In genomic region chr1:26225033-26225831, GRCh38 we compare ENCODE assay signal across 8 cellular contexts. TPM values are rescaled to one million over a fixed set of nuclear protein-coding genes. Genes with fewer than 3 reads are reported as not detected.
A peak's percentile ranks its signal among the peaks of the same experiment; 100 is the strongest.
DNase-seq lines count a peak whose midpoint lies in the region; ATAC-seq and TF ChIP-seq lines count a peak whose summit lies in the region.

No MANE protein-coding gene starts in this region.

- H3K27me3 ChIP-seq in iPS-20b (ENCODE audit: insufficient read depth, low read length): peaks cover 37% of the 10 kb centered on the region

- no peaks in the 10 kb centered on the region for H3K4me1 ChIP-seq in iPS-20b (ENCODE audit: insufficient read depth, low read length)

- no peak for TF ChIP-seq CTCF in CD14-positive monocyte (IDR thresholded peaks at IDR 0.05)
- no peak for TF ChIP-seq CTCF in brain (conservative IDR thresholded peaks at IDR 0.05)
- TF ChIP-seq CTCF in retinal pigment epithelial cell (conservative IDR thresholded peaks at IDR 0.05; ENCODE audit: low read depth, low read length): no peak

- DNase-seq in CD14-positive monocyte (ENCODE audit: low spot score) (peak; percentile 61), T-helper 1 cell (peak in 4 of 5 donors; percentile 16 to 43 (median 32)), retinal pigment epithelial cell (ENCODE audit: low read depth) (no peak), GDM1 (lab: John Stamatoyannopoulos, UW) (no peak)

- peaks cover 0 to 6% of the 10 kb centered on the region in 2 donors for H3K36me3 Mint-ChIP-seq in CD14-positive monocyte
- H3K36me3 Mint-ChIP-seq in brain: no peaks in the 10 kb centered on the region

- H3K4me3 ChIP-seq in iPS-20b (ENCODE audit: low read length) (peak overlapping the region; percentile 76), retinal pigment epithelial cell (ENCODE audit: low read length) (peak overlapping the region; percentile 51)

- intact Hi-C loops in CD14-positive monocyte (cut with micrococcal nuclease): no loop called here

- no peaks in the 10 kb centered on the region for H3K36me3 ChIP-seq in iPS-20b (ENCODE audit: insufficient read depth, low read depth, low read length)

- H3K27ac ChIP-seq in iPS-20b (ENCODE audit: low read length): no peak overlapping the region

- peak overlapping the region; percentile 60; the same call in 1 of the 2 replicates for H3K9ac ChIP-seq in iPS-20b (ENCODE audit: low read depth, low read length)

- H3K4me3 Mint-ChIP-seq in CD14-positive monocyte (peak overlapping the region; percentile 80 to 88), brain (peak overlapping the region; percentile 73 to 80 (median 78))

- peaks cover 0 to 3% (median 0%) of the 10 kb centered on the region in 7 donors for H3K9me3 Mint-ChIP-seq in CD14-positive monocyte
- no peaks in the 10 kb centered on the region for H3K9me3 Mint-ChIP-seq in brain

- peaks cover 15% of the 10 kb centered on the region for H3K4me1 Mint-ChIP-seq in CD14-positive monocyte
- peaks cover 10% of the 10 kb centered on the region for H3K4me1 Mint-ChIP-seq in brain

- no peak for ATAC-seq in HG03175 (IDR thresholded peaks at IDR 0.05; ENCODE audit: unreplicated experiment)
- ATAC-seq in HG03571 (IDR thresholded peaks at IDR 0.05; ENCODE audit: unreplicated experiment): no peak

- H3K9me3 ChIP-seq in iPS-20b (ENCODE audit: insufficient read depth, low read depth, low read length): no peaks in the 10 kb centered on the region

- peaks cover 33 to 43% (median 35%) of the 10 kb centered on the region in 3 donors for H3K27me3 Mint-ChIP-seq in CD14-positive monocyte (ENCODE audit: low read depth in 3 of 3)
- H3K27me3 Mint-ChIP-seq in brain: peaks cover 55% of the 10 kb centered on the region

- H3K27ac Mint-ChIP-seq in CD14-positive monocyte: no peak overlapping the region
- no peak overlapping the region for H3K27ac Mint-ChIP-seq in brain

RNA-seq across cellular contexts. Expression of gene CEP85, which starts 8.8 kb away (rescaled TPM):
- polyA plus RNA-seq in CD14-positive monocyte (10 to 100 TPM in 1 of 2 donors, 1 to 10 TPM in 1; 8.2 to 10.9 TPM), brain (ENCODE audit: insufficient read depth, low read depth, low replicate concordance) (32.8 TPM)

RNA-seq across cellular contexts. Expression of gene CATSPER4, which starts 34.8 kb away (rescaled TPM):
- polyA plus RNA-seq in CD14-positive monocyte: not detected
- not detected for polyA plus RNA-seq in brain (ENCODE audit: insufficient read depth, low read depth, low replicate concordance)

RNA-seq across cellular contexts. Expression of gene CNKSR1, which starts 47.9 kb away (rescaled TPM):
- polyA plus RNA-seq in CD14-positive monocyte (not detected), brain (ENCODE audit: insufficient read depth, low read depth, low replicate concordance) (0.70 TPM)

RNA-seq across cellular contexts. Expression of gene ZNF593OS, which starts 53.6 kb away (rescaled TPM):
- under 1 TPM; 0.50 to 0.59 TPM for polyA plus RNA-seq in CD14-positive monocyte
- not detected for polyA plus RNA-seq in brain (ENCODE audit: insufficient read depth, low read depth, low replicate concordance)

RNA-seq across cellular contexts. Expression of gene SH3BGRL3, which starts 54.7 kb away (rescaled TPM):
- 1,000 to 10,000 TPM; 1,706 to 1,744 TPM for polyA plus RNA-seq in CD14-positive monocyte
- polyA plus RNA-seq in brain (ENCODE audit: insufficient read depth, low read depth, low replicate concordance): 278 TPM

Comparison
In these comparisons a context has a peak if more than half of its experiments do, and no peak if none do; other contexts are left out.
1. DNase-seq: peak in CD14-positive monocyte (single experiment) and T-helper 1 cell (4 of 5); none in retinal pigment epithelial cell (single experiment) and GDM1 (single experiment).